ENCODE assay signal across 8 cellular contexts in genomic region chr12:113955109-113955970, GRCh38. TPM values are rescaled to one million over a fixed set of nuclear protein-coding genes. Genes with fewer than 3 reads are reported as not detected.
A peak's percentile ranks its signal among the peaks of the same experiment; 100 is the strongest.
DNase-seq lines count a peak whose midpoint lies in the region; ATAC-seq, FAIRE-seq and TF ChIP-seq lines count a peak whose summit lies in the region.

No MANE protein-coding gene starts in this region.

- H3K4me1 Mint-ChIP-seq in activated T-cell treated with anti-CD3 and anti-CD28 coated beads, Interleukin-2, amount 50 U/mL, for 72 hours (ENCODE audit: low read depth): peaks cover 6% of the 10 kb centered on the region

- H3K9ac ChIP-seq in colonic mucosa (ENCODE audit: low read depth in 2 of 2, low read length in 2 of 2): no peak overlapping the region

- no peak overlapping the region for H3K27ac ChIP-seq in colonic mucosa
- H3K27ac ChIP-seq in small intestine (ENCODE audit: low read depth in 1 of 2, low read length in 1 of 2): no peak overlapping the region
- H3K27ac ChIP-seq in left lung: no peak overlapping the region

- peak; percentile 21 for DNase-seq in SIG-M5 treated with dmso at 0.1 percent for 504 hours (lab: John Stamatoyannopoulos, UW; ENCODE audit: unreplicated experiment)
- DNase-seq in SIG-M5 (lab: John Stamatoyannopoulos, UW): no peak
- DNase-seq in NCI-H69 (lab: John Stamatoyannopoulos, UW): peak; percentile 11
- DNase-seq in colonic mucosa: peak; percentile 41
- peak; percentile 44 for DNase-seq in small intestine
- no peak for DNase-seq in left lung
- DNase-seq in activated T-cell treated with anti-CD3 and anti-CD28 coated beads, Interleukin-2, amount 50 U/mL, for 72 hours: no peak

- no peaks in the 10 kb centered on the region for H3K9me3 Mint-ChIP-seq in activated T-cell treated with anti-CD3 and anti-CD28 coated beads, Interleukin-2, amount 50 U/mL, for 72 hours

- WGBS in small intestine, 3 donors: 80 to 83% (median 80%) methylated on average over 15 of the region's 15 CpGs

- FAIRE-seq in small intestine (lab: Jason Lieb, UNC): no peak

- no peak overlapping the region for H3K27ac Mint-ChIP-seq in activated T-cell treated with anti-CD3 and anti-CD28 coated beads, Interleukin-2, amount 50 U/mL, for 72 hours

- intact Hi-C loops in colonic mucosa (cut with DNase I): no loop called here
- intact Hi-C loops in left lung (cut with DNase I): no loop called here

- no peaks in the 10 kb centered on the region for H3K4me1 ChIP-seq in colonic mucosa
- H3K4me1 ChIP-seq in small intestine (ENCODE audit: control insufficient read depth in 2 of 2, insufficient read depth in 1 of 2, low read depth in 1 of 2, low read length in 1 of 2): no peaks in the 10 kb centered on the region
- H3K4me1 ChIP-seq in left lung: no peaks in the 10 kb centered on the region

- H3K36me3 Mint-ChIP-seq in activated T-cell treated with anti-CD3 and anti-CD28 coated beads, Interleukin-2, amount 50 U/mL, for 72 hours (ENCODE audit: insufficient read depth in 2 of 2): peaks cover 10 to 19% of the 10 kb centered on the region in 2 donors

- no peak overlapping the region for H3K4me3 Mint-ChIP-seq in activated T-cell treated with anti-CD3 and anti-CD28 coated beads, Interleukin-2, amount 50 U/mL, for 72 hours

- TF ChIP-seq CTCF in colonic mucosa (IDR thresholded peaks at IDR 0.05) (peak; percentile 23), left lung (IDR thresholded peaks at IDR 0.05) (no peak)

- H3K36me3 ChIP-seq in colonic mucosa (no peaks in the 10 kb centered on the region), small intestine (ENCODE audit: control insufficient read depth in 2 of 2, insufficient read depth in 2 of 2, low read length in 2 of 2) (peaks cover 21 to 23% of the 10 kb centered on the region in 2 donors), left lung (peaks cover 0 to 100% of the 10 kb centered on the region in 2 donors)

- H3K4me3 ChIP-seq in colonic mucosa (no peak overlapping the region), small intestine (ENCODE audit: low read depth in 1 of 2, low read length in 2 of 2) (no peak overlapping the region), left lung (no peak overlapping the region)

- H3K27me3 ChIP-seq in colonic mucosa (no peaks in the 10 kb centered on the region), small intestine (ENCODE audit: control insufficient read depth in 2 of 2, insufficient read depth in 2 of 2, low read length in 2 of 2) (no peaks in the 10 kb centered on the region), left lung (no peaks in the 10 kb centered on the region)

- H3K9me3 ChIP-seq in colonic mucosa (no peaks in the 10 kb centered on the region), small intestine (ENCODE audit: control insufficient read depth, low read depth) (no peaks in the 10 kb centered on the region), left lung (no peaks in the 10 kb centered on the region)

- ATAC-seq in HG03108 (IDR thresholded peaks at IDR 0.05; ENCODE audit: unreplicated experiment) (no peak), left lung (no peak)
- no peak for ATAC-seq in activated T-cell treated with anti-CD3 and anti-CD28 coated beads, Interleukin-2, amount 50 U/mL, for 72 hours (replicated peaks in 1 of 2)

- H3K27me3 Mint-ChIP-seq in activated T-cell treated with anti-CD3 and anti-CD28 coated beads, Interleukin-2, amount 50 U/mL, for 72 hours (ENCODE audit: low read depth): no peaks in the 10 kb centered on the region

RNA-seq across cellular contexts. Expression of gene RBM19, which starts 10.8 kb away (rescaled TPM):
- total RNA-seq in colonic mucosa: 10 to 100 TPM; 13.5 to 33.1 TPM
- 10 to 100 TPM in 2 of 3 donors, 1 to 10 TPM in 1; 10.0 to 14.8 (median 14.5) TPM for polyA plus RNA-seq in small intestine
- total RNA-seq in left lung: 10 to 100 TPM; 21.5 to 31.8 TPM
- 10 to 100 TPM; 76.2 to 84.8 TPM for total RNA-seq in activated T-cell treated with anti-CD3 and anti-CD28 coated beads, Interleukin-2, amount 50 U/mL, for 72 hours

Comparison
In these comparisons a context has a peak if more than half of its experiments do, and no peak if none do; other contexts are left out.
1. DNase-seq: peak in SIG-M5 treated with dmso at 0.1 percent for 504 hours (single experiment), NCI-H69 (single experiment), colonic mucosa (single experiment) and small intestine (single experiment); none in SIG-M5 (single experiment), left lung (0 of 2) and activated T-cell treated with anti-CD3 and anti-CD28 coated beads, Interleukin-2, amount 50 U/mL, for 72 hours (0 of 2).